8 cellular contexts compared by ENCODE assay signal in the genomic region with DNA sequence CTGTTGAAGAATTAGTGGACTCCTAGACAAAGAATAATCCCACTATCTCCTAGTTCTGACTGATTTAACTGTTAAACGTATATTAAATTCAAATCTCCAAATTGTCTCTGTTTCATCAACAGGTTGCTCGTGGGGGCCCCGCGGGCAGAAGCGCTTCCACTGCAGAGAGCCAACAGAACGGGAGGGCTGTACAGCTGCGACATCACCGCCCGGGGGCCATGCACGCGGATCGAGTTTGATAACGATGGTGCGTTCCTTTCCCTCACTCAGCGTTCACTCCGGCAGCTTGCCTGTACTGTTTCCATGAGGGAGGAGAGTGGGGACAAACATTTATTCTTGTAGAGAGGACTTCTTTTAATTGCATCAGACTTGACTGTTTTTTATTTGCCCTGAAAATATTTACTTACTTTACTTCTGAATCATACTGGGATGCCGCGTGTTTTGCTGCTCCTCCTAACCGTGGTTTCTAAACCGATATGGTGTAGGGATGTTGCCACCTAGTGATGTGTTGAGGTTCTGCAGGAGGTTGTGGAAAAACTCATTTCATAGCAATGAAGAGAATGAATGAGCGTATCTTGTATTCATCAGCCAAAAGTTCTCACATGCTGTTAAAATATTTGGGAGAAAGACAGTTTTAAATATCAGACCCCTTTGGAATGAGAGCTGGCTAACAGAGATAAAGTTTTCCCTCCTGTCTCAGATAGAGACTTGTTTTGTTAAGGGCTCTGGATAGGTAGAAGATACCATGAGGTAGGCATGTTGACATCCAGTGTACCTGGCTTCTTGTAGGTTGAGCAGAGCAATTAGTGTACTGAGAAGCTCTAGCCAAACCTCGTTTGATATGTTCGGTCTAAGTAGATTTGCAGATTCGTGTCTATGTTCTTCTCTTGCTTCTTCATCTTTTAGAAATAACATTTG. TPM values are rescaled to one million over a fixed set of nuclear protein-coding genes. Genes with fewer than 3 reads are reported as not detected.
DNase-seq lines count a peak whose midpoint lies in the region; ATAC-seq and TF ChIP-seq lines count a peak whose summit lies in the region.

No MANE protein-coding gene starts in this region.

- peaks cover 47% of the 10 kb centered on the region for H3K4me1 ChIP-seq in lower lobe of right lung

- ATAC-seq in HG02798 (IDR thresholded peaks at IDR 0.05; ENCODE audit: poor library complexity, unreplicated experiment) (peak; percentile 55), lower lobe of right lung (peak; percentile 83 to 84), GM18505 (IDR thresholded peaks at IDR 0.05; ENCODE audit: unreplicated experiment) (no peak)

- peak; percentile 82 for TF ChIP-seq CTCF in lower lobe of right lung (IDR thresholded peaks at IDR 0.05)

- H3K9me3 ChIP-seq in lower lobe of right lung, result no peaks in the 10 kb centered on the region

- no peak for TF ChIP-seq POLR2A in GM18505 (IDR thresholded peaks at IDR 0.05; ENCODE audit: borderline replicate concordance, extremely low read depth, insufficient read depth, insufficient read length)

- no peak overlapping the region for H3K27ac ChIP-seq in lower lobe of right lung

- H3K4me3 ChIP-seq in lower lobe of right lung, result peak overlapping the region; percentile 18

- no peaks in the 10 kb centered on the region for H3K36me3 ChIP-seq in lower lobe of right lung

- peaks cover 4% of the 10 kb centered on the region for H3K27me3 ChIP-seq in lower lobe of right lung (ENCODE audit: low read depth)

- DNase-seq in COLO829 (ENCODE audit: low spot score) (peak; percentile 55), NCI-H526 treated with DMSO at 0.1 percent for 48 hours (lab: John Stamatoyannopoulos, UW) (peak; percentile 90), dedifferentiated amniotic fluid mesenchymal stem cell (ENCODE audit: extremely low spot score) (peak; percentile 95), lower lobe of right lung (peak; percentile 54)
- DNase-seq in activated CD4-positive, alpha-beta T cell treated with anti-CD3 and anti-CD28 coated beads for 48 hours, result peak; percentile 81
- peak in 2 of 3 experiments; percentile 47 to 66 for DNase-seq in stimulated activated CD4-positive, alpha-beta T cell treated with anti-CD3 and anti-CD28 coated beads, TNF-alpha, amount 100 ng/mL, for 4 hours (ENCODE audit: low read depth in 3 of 3)

- intact Hi-C loops in lower lobe of right lung (cut with DNase I), result loop anchor here (10.0 kb wide), 1 partner anchor 291 kb away; no protein-coding TSS in a partner anchor

RNA-seq across cellular contexts. Expression of gene ITGA6, which starts 38.3 kb away (rescaled TPM):
- total RNA-seq in lower lobe of right lung, result 70.4 TPM
